In genomic region chr2:218272531-218273212, GRCh38 we compare ENCODE assay signal across 9 cellular contexts. TPM values are rescaled to one million over a fixed set of nuclear protein-coding genes. Genes with fewer than 3 reads are reported as not detected.
DNase-seq lines count a peak whose midpoint lies in the region; ATAC-seq, FAIRE-seq and TF ChIP-seq lines count a peak whose summit lies in the region.
"Had no signal": no experiment of that assay in that cellular context is flagged by ENCODE, and none has a peak within 500 bp of the region (broad histone marks: within the 10 kb centered on the region; RNA-seq: fewer than 3 reads in every experiment).

No MANE protein-coding gene starts in this region.

- intact Hi-C loops in left colon (cut with DNase I, micrococcal nuclease): loop anchor here in 1 of 2 donors (5.0 kb wide), 1 partner anchor 85 kb away; no protein-coding TSS in a partner anchor

- no peak for FAIRE-seq in D721Med (lab: Jason Lieb, UNC)
- FAIRE-seq: frontal cortex had no signal

- DNase-seq in D721Med (ENCODE audit: insufficient read length, low spot score) (peak; percentile 72), HFF-Myc (ENCODE audit: extremely low read depth, low read depth) (peak; percentile 85), NCI-H2227 treated with DMSO at 0.1 percent for 48 hours (lab: John Stamatoyannopoulos, UW) (peak; percentile 55), caudate nucleus (lab: John Stamatoyannopoulos, UW) (peak in 57 of 61 donors; percentile 25 to 86 (median 64)), left colon (peak; percentile 91 to 98)
- DNase-seq in activated CD4-positive, CD25-positive, alpha-beta regulatory T cell (lab: John Stamatoyannopoulos, UW): peak; percentile 40 to 66 (median 58)
- peak; percentile 65 to 75 for DNase-seq in stimulated activated CD4-positive, alpha-beta T cell treated with anti-CD3 and anti-CD28 coated beads, Interleukin-1b, Interleukin-23, amount 100 ng/mL, for 4 hours (ENCODE audit: low read depth in 2 of 2)

- peak; percentile 59 for ATAC-seq in left colon
- no peak for ATAC-seq in GM19023 (IDR thresholded peaks at IDR 0.05; ENCODE audit: unreplicated experiment)

- H3K27ac ChIP-seq in caudate nucleus (ENCODE audit: low read depth, low read length): peak overlapping the region; percentile 39

- no peak overlapping the region for H3K4me3 ChIP-seq in HFF-Myc (replicated peaks; ENCODE audit: low read depth, low read length)

- TF ChIP-seq CTCF in D721Med (IDR thresholded peaks at IDR 0.05; ENCODE audit: insufficient read depth, missing control alignments) (peak; percentile 93), HFF-Myc (IDR thresholded peaks at IDR 0.05; ENCODE audit: low read depth, low read length, missing control alignments) (peak; percentile 96)

RNA-seq across cellular contexts. Expression of gene PNKD, which starts 2.4 kb away (rescaled TPM):
- 100 to 1,000 TPM; 103 to 119 TPM for total RNA-seq in left colon

RNA-seq across cellular contexts. Expression of gene AAMP, which starts 2.7 kb away (rescaled TPM):
- 10 to 100 TPM; 96.2 to 97.2 TPM for total RNA-seq in left colon

RNA-seq across cellular contexts. Expression of gene GPBAR1, which starts 11.9 kb away (rescaled TPM):
- 1 to 10 TPM; 1.8 to 3.0 TPM for total RNA-seq in left colon
- total RNA-seq: frontal cortex had no signal

RNA-seq across cellular contexts. Expression of gene TMBIM1, which starts 19.6 kb away (rescaled TPM):
- total RNA-seq in left colon: 100 to 1,000 TPM; 317 to 426 TPM

RNA-seq across cellular contexts. Expression of gene ARPC2, which starts 55.7 kb away (rescaled TPM):
- total RNA-seq in left colon: 100 to 1,000 TPM; 304 to 347 TPM
